In the genomic region with DNA sequence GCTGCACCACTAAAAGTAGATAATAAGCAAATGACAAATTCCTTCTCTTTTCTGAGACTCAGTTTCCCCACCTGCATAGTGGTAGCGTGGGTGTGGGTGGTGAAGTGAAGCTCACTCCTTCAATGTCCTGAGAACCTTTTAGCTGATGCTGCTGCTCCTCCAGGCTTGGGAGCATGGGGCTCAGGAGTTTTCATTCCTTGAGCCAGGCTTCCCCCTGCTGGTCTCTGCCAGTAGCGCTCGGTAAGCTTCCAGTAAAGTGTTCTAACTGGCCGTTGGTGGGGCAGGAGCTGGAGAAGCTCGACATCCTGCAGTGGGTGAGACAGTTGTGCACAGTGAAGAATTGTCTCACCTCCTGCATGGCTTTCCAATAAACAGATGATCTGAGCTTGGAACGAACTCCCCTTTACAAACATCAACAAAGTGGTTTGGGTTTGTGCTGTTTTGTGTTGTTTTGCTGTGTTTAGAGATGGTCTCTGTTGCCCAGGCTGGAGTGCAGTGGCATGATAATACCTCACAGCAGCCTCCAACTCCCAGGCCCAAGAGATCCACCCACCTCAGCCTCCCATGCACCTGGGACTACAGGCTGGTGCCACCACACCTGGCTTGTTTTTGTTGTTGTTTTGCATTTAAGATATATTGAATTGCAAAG, we compare ENCODE assay signal across 8 cellular contexts. TPM values are rescaled to one million over a fixed set of nuclear protein-coding genes. Genes with fewer than 3 reads are reported as not detected.
DNase-seq lines count a peak whose midpoint lies in the region; ATAC-seq and TF ChIP-seq lines count a peak whose summit lies in the region.

No MANE protein-coding gene starts in this region.

- H3K36me3 ChIP-seq in DOHH2 (ENCODE audit: control insufficient read depth, low read length), result no peaks in the 10 kb centered on the region
- no peaks in the 10 kb centered on the region for H3K36me3 ChIP-seq in PC-9 (ENCODE audit: low read depth)
- H3K36me3 ChIP-seq in fibroblast of lung (ENCODE audit: control insufficient read depth, insufficient read depth, low read length), result no peaks in the 10 kb centered on the region
- no peaks in the 10 kb centered on the region for H3K36me3 ChIP-seq in suprapubic skin

- 0% methylated on average over 2 of the region's 6 CpGs for WGBS in suprapubic skin

- no peak for TF ChIP-seq EP300 in suprapubic skin (IDR thresholded peaks at IDR 0.05)

- H3K9me2 ChIP-seq in DOHH2 (replicated peaks; ENCODE audit: control insufficient read depth, low read length) (no peaks in the 10 kb centered on the region), PC-9 (ENCODE audit: insufficient read depth) (no peaks in the 10 kb centered on the region)

- no peak overlapping the region for H3K4me2 ChIP-seq in DOHH2 (ENCODE audit: low read length)
- H3K4me2 ChIP-seq in PC-9, result no peak overlapping the region
- no peak overlapping the region for H3K4me2 ChIP-seq in fibroblast of lung (ENCODE audit: extremely low read depth, insufficient read depth, low read length)

- no peaks in the 10 kb centered on the region for H3K27me3 Mint-ChIP-seq in neural crest cell (ENCODE audit: low read depth)

- H3K4me3 Mint-ChIP-seq in neural crest cell, result no peak overlapping the region

- H3K4me3 ChIP-seq in DOHH2 (ENCODE audit: low read length) (no peak overlapping the region), PC-9 (no peak overlapping the region), fibroblast of lung (replicated peaks in 1 of 4; ENCODE audit: control extremely low read depth in 1 of 4, insufficient read depth in 1 of 4, low read depth in 3 of 4, low read length in 4 of 4) (no peak overlapping the region), suprapubic skin (no peak overlapping the region)

- H3K9me3 ChIP-seq in DOHH2 (ENCODE audit: control insufficient read depth, insufficient read depth, low read length), result no peaks in the 10 kb centered on the region
- no peaks in the 10 kb centered on the region for H3K9me3 ChIP-seq in PC-9 (ENCODE audit: insufficient read depth, low read depth)
- no peaks in the 10 kb centered on the region for H3K9me3 ChIP-seq in fibroblast of lung (ENCODE audit: control insufficient read depth, insufficient read depth, low read depth, low read length)
- no peaks in the 10 kb centered on the region for H3K9me3 ChIP-seq in suprapubic skin

- H4K20me1 ChIP-seq in DOHH2 (ENCODE audit: control insufficient read depth, insufficient read depth, low read depth, low read length) (no peaks in the 10 kb centered on the region), PC-9 (ENCODE audit: insufficient read depth) (no peaks in the 10 kb centered on the region), fibroblast of lung (ENCODE audit: control insufficient read depth, extremely low read depth, insufficient read depth, low read length) (no peaks in the 10 kb centered on the region)

- TF ChIP-seq CTCF in DOHH2 (IDR thresholded peaks at IDR 0.05; ENCODE audit: low read depth, low read length, poor library complexity, severe bottlenecking), result peak; percentile 94
- TF ChIP-seq CTCF in PC-9 (conservative IDR thresholded peaks at IDR 0.05), result peak; percentile 94
- peak; percentile 91 to 98 for TF ChIP-seq CTCF in fibroblast of lung (conservative IDR thresholded peaks at IDR 0.05 in 1 of 2, IDR thresholded peaks at IDR 0.05 in 1 of 2; ENCODE audit: low read depth in 1 of 2, low read length in 2 of 2)
- peak; percentile 92 for TF ChIP-seq CTCF in neural crest cell (conservative IDR thresholded peaks at IDR 0.05)
- peak; percentile 84 to 87 for TF ChIP-seq CTCF in suprapubic skin (IDR thresholded peaks at IDR 0.05)

- no TSS peak for BruUV-seq in PC-9 (replicated peaks; lab: Mats Ljungman, UMichigan)

- intact Hi-C loops in PC-9 (cut with micrococcal nuclease; ENCODE audit: unreplicated experiment), result loop anchor here (1.0 to 5.0 kb wide), 6 partner anchors 129 to 650 kb away; partner anchors contain the start of gene SLC36A1

- H2AFZ ChIP-seq in PC-9 (no peak overlapping the region), fibroblast of lung (ENCODE audit: low read length) (peak overlapping the region; percentile 58)

- DNase-seq in HuH-7.5 (ENCODE audit: low spot score) (peak; percentile 68), PC-9 (peak; percentile 60 to 83), fibroblast of lung (ENCODE audit: low read depth in 2 of 2) (peak; percentile 66 to 79), neural crest cell (ENCODE audit: low read depth, low spot score) (peak; percentile 78), suprapubic skin (ENCODE audit: low spot score in 2 of 2) (peak; percentile 86)
- DNase-seq in activated T-cell treated with anti-CD3 and anti-CD28 coated beads, Interleukin-2, amount 50 U/mL, for 1 hour, result peak; percentile 52

- H3K4me1 ChIP-seq in DOHH2 (ENCODE audit: control insufficient read depth, low read length), result no peaks in the 10 kb centered on the region
- H3K4me1 ChIP-seq in PC-9 (replicated peaks; ENCODE audit: insufficient read depth), result peaks cover 13% of the 10 kb centered on the region
- H3K4me1 ChIP-seq in fibroblast of lung (ENCODE audit: control insufficient read depth, extremely low read depth, insufficient read depth, low read length), result no peaks in the 10 kb centered on the region
- peaks cover 17% of the 10 kb centered on the region for H3K4me1 ChIP-seq in suprapubic skin

- no peaks in the 10 kb centered on the region for H3K4me1 Mint-ChIP-seq in neural crest cell

- peak; percentile 99 for ATAC-seq in GM21576 (IDR thresholded peaks at IDR 0.05; ENCODE audit: unreplicated experiment)

- no peaks in the 10 kb centered on the region for H3F3A ChIP-seq in DOHH2 (ENCODE audit: control insufficient read depth, insufficient read depth)
- H3F3A ChIP-seq in PC-9 (ENCODE audit: insufficient read depth, low read depth), result peaks cover 11% of the 10 kb centered on the region; the same call in 1 of the 2 replicates

- no peak for TF ChIP-seq POLR2A in suprapubic skin (IDR thresholded peaks at IDR 0.05)

- no peak overlapping the region for H3K27ac Mint-ChIP-seq in neural crest cell (ENCODE audit: unreplicated experiment)

- POLR2A ChIA-PET in PC-9 (lab: Charles Lee; ENCODE audit: unreplicated experiment), result interaction anchor here (0.7 to 0.8 kb wide), 2 partner anchors 55 to 119 kb away, joined by 5 to 6 read pairs; partner anchors contain the start of gene G3BP1

- H3K36me3 Mint-ChIP-seq in neural crest cell (ENCODE audit: low read depth), result no peaks in the 10 kb centered on the region

- H3K79me2 ChIP-seq in DOHH2 (ENCODE audit: control insufficient read depth, low read length) (no peaks in the 10 kb centered on the region), PC-9 (ENCODE audit: low read depth) (no peaks in the 10 kb centered on the region), fibroblast of lung (ENCODE audit: control insufficient read depth, insufficient read depth, low read length) (no peaks in the 10 kb centered on the region)

- H3K9ac ChIP-seq in fibroblast of lung (ENCODE audit: insufficient read depth, low read length), result no peak overlapping the region

- H3K9me3 Mint-ChIP-seq in neural crest cell, result no peaks in the 10 kb centered on the region

- CTCF ChIA-PET in PC-9 (lab: Charles Lee), result interaction anchor here (0.5 to 2.6 kb wide), 17 partner anchors 25 to 1923 kb away, joined by 3 to 23 read pairs (median 5); partner anchors contain the start of gene SLC36A1

- H3K27me3 ChIP-seq in DOHH2 (ENCODE audit: control insufficient read depth, low read length) (peaks cover 23% of the 10 kb centered on the region), PC-9 (ENCODE audit: insufficient read depth, low read depth) (no peaks in the 10 kb centered on the region), fibroblast of lung (ENCODE audit: control insufficient read depth, insufficient read depth, low read length) (no peaks in the 10 kb centered on the region), suprapubic skin (no peaks in the 10 kb centered on the region)

- H3K27ac ChIP-seq in DOHH2 (ENCODE audit: low read depth, low read length) (no peak overlapping the region), PC-9 (no peak overlapping the region), fibroblast of lung (ENCODE audit: insufficient read depth, low read length) (no peak overlapping the region), suprapubic skin (no peak overlapping the region)

RNA-seq across cellular contexts. Expression of gene SPARC, which starts 34.6 kb away (rescaled TPM):
- total RNA-seq in PC-9 (2021) (68.7 and 84.1 TPM in 2 replicates), fibroblast of lung (408 and 448 TPM in 2 replicates), neural crest cell (422 and 435 TPM in 2 replicates), suprapubic skin (100 to 1,000 TPM; 265 to 337 (median 270) TPM)
- polyA plus RNA-seq in fibroblast of lung, result 3,177 and 6,513 TPM in 2 replicates
- polyA plus RNA-seq in fibroblast of lung (2012), result 2,724 and 6,217 TPM in 2 replicates
- 2,926 and 5,651 TPM in 2 replicates for polyA minus RNA-seq in fibroblast of lung (ENCODE audit: low replicate concordance)
